1 cellular context compared by ENCODE assay signal in genomic region chr2:27092696-27093429, GRCh38.
TF ChIP-seq lines count a peak whose summit lies in the region.

No MANE protein-coding gene starts in this region.

TF ChIP-seq in HepG2, 621 proteins besides CTCF, POLR2A, EP300 and RAD21 (continued from another document):
- TF ChIP-seq NFE2 (CRISPR knock-in tag; IDR thresholded peaks at IDR 0.05) (no peak), MEIS2 (CRISPR knock-in tag; IDR thresholded peaks at IDR 0.05) (0 out of 2 replicates have a peak, but pooled peaks have one; percentile 58), SOX6 (IDR thresholded peaks at IDR 0.05) (no peak), SOX6 (CRISPR knock-in tag; IDR thresholded peaks at IDR 0.05) (peak; percentile 83), MAZ (IDR thresholded peaks at IDR 0.05; ENCODE audit: borderline replicate concordance, low read depth, low read length) (peak; percentile 16; the same call in 1 of the 2 replicates), MAZ (CRISPR knock-in tag; IDR thresholded peaks at IDR 0.05; ENCODE audit: low read depth) (peak; percentile 38; the same call in 1 of the 2 replicates), REPIN1 (CRISPR knock-in tag; IDR thresholded peaks at IDR 0.05; ENCODE audit: borderline replicate concordance, low read depth) (peak; percentile 94; the same call in 1 of the 2 replicates), ZNF235 (CRISPR knock-in tag; IDR thresholded peaks at IDR 0.05; ENCODE audit: borderline replicate concordance) (0 out of 2 replicates have a peak, but pooled peaks have one; percentile 41), MED13 (CRISPR knock-in tag; IDR thresholded peaks at IDR 0.05) (peak; percentile 61; the same call in 1 of the 2 replicates), MNT (IDR thresholded peaks at IDR 0.05) (peak; percentile 49)
- TF ChIP-seq, protein P1, sequence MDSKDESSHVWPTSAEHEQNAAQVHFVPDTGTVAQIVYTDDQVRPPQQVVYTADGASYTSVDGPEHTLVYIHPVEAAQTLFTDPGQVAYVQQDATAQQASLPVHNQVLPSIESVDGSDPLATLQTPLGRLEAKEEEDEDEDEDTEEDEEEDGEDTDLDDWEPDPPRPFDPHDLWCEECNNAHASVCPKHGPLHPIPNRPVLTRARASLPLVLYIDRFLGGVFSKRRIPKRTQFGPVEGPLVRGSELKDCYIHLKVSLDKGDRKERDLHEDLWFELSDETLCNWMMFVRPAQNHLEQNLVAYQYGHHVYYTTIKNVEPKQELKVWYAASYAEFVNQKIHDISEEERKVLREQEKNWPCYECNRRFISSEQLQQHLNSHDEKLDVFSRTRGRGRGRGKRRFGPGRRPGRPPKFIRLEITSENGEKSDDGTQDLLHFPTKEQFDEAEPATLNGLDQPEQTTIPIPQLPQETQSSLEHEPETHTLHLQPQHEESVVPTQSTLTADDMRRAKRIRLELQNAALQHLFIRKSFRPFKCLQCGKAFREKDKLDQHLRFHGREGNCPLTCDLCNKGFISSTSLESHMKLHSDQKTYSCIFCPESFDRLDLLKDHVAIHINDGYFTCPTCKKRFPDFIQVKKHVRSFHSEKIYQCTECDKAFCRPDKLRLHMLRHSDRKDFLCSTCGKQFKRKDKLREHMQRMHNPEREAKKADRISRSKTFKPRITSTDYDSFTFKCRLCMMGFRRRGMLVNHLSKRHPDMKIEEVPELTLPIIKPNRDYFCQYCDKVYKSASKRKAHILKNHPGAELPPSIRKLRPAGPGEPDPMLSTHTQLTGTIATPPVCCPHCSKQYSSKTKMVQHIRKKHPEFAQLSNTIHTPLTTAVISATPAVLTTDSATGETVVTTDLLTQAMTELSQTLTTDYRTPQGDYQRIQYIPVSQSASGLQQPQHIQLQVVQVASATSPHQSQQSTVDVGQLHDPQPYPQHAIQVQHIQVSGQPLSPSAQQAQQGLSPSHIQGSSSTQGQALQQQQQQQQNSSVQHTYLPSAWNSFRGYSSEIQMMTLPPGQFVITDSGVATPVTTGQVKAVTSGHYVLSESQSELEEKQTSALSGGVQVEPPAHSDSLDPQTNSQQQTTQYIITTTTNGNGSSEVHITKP (CRISPR knock-in tag; IDR thresholded peaks at IDR 0.05; ENCODE audit: low read depth): peak; percentile 71
